In genomic region chr12:131213896-131214442, GRCh38 we compare ENCODE assay signal across 21 cellular contexts.
A peak's percentile ranks its signal among the peaks of the same experiment; 100 is the strongest.
DNase-seq lines count a peak whose midpoint lies in the region; ATAC-seq and TF ChIP-seq lines count a peak whose summit lies in the region.
"Had no signal": no experiment of that assay in that cellular context is flagged by ENCODE, and none has a peak within 500 bp of the region (broad histone marks: within the 10 kb centered on the region; RNA-seq: fewer than 3 reads in every experiment).

No MANE protein-coding gene starts in this region.

- intact Hi-C loops in sciatic nerve (cut with DNase I): no loop called here

- no peak overlapping the region for H4K91ac ChIP-seq in neuronal stem cell (ENCODE audit: low read depth, low read length, poor library complexity)

- H2BK120ac ChIP-seq in neuronal stem cell (ENCODE audit: low read depth, low read length): no peak overlapping the region

- no peak for TF ChIP-seq CTCF in Peyer's patch (IDR thresholded peaks at IDR 0.05)

- H3K36me3 ChIP-seq in Peyer's patch (no peaks in the 10 kb centered on the region), neuronal stem cell (replicated peaks in 1 of 2; ENCODE audit: control insufficient read depth in 2 of 2, insufficient read depth in 2 of 2, low read length in 2 of 2) (no peaks in the 10 kb centered on the region)
- H3K36me3 ChIP-seq: BE2C had no signal

- no peak overlapping the region for H3K4me3 ChIP-seq in Peyer's patch
- H3K4me3 ChIP-seq in neuronal stem cell (ENCODE audit: low read length in 2 of 2): no peak overlapping the region
- H3K4me3 ChIP-seq: GM12878 had no signal

- no peak overlapping the region for H2AK5ac ChIP-seq in neuronal stem cell (ENCODE audit: low read depth, low read length)

- H3K4ac ChIP-seq in neuronal stem cell (ENCODE audit: low read length): no peak overlapping the region

- WGBS in neuronal stem cell (ENCODE audit: extremely low coverage in 2 of 2, insufficient read length in 2 of 2, insufficient replicate concordance in 1 of 2), 2 donors: no CpG with 5 or more reads among the region's 14 CpGs

- TF ChIP-seq POLR2A in Peyer's patch (IDR thresholded peaks at IDR 0.05): no peak

- no peaks in the 10 kb centered on the region for H3K27me3 ChIP-seq in Peyer's patch
- H3K27me3 ChIP-seq in neuronal stem cell (ENCODE audit: control insufficient read depth in 3 of 3, insufficient read depth in 3 of 3, low read depth in 1 of 3, low read length in 3 of 3): peaks cover 0 to 7% (median 0%) of the 10 kb centered on the region in 3 experiments
- H3K27me3 ChIP-seq: BE2C had no signal

- no peak overlapping the region for H3K23ac ChIP-seq in neuronal stem cell (ENCODE audit: low read depth, low read length, poor library complexity)

- no peak overlapping the region for H3K4me2 ChIP-seq in neuronal stem cell (ENCODE audit: insufficient read depth, low read length, poor library complexity, severe bottlenecking)

- H3K79me1 ChIP-seq in neuronal stem cell (ENCODE audit: low read depth, low read length): no peaks in the 10 kb centered on the region

- H4K8ac ChIP-seq in neuronal stem cell (ENCODE audit: low read depth, low read length): no peak overlapping the region

- no peak overlapping the region for H2BK5ac ChIP-seq in neuronal stem cell (ENCODE audit: low read length)

- H3K9me3 ChIP-seq in Peyer's patch: no peaks in the 10 kb centered on the region
- H3K9me3 ChIP-seq in neuronal stem cell (replicated peaks in 1 of 2; ENCODE audit: control insufficient read depth in 2 of 2, insufficient read depth in 1 of 2, low read depth in 1 of 2, low read length in 2 of 2): no peaks in the 10 kb centered on the region
- H3K9me3 ChIP-seq: BE2C had no signal

- H2AFZ ChIP-seq in neuronal stem cell (ENCODE audit: low read length): no peak overlapping the region

- H3K9ac ChIP-seq in neuronal stem cell (ENCODE audit: low read depth, low read length, poor library complexity): no peak overlapping the region

- no peak for ATAC-seq in sciatic nerve
- no peak for ATAC-seq in HG02798 (IDR thresholded peaks at IDR 0.05; ENCODE audit: poor library complexity, unreplicated experiment)
- ATAC-seq in HG03097 (IDR thresholded peaks at IDR 0.05; ENCODE audit: low FRiP score, unreplicated experiment): no peak
- ATAC-seq in HG03520 (IDR thresholded peaks at IDR 0.05; ENCODE audit: unreplicated experiment): no peak
- ATAC-seq: GM12878, HepG2 had no signal

- peak overlapping the region; percentile 15 for H3K18ac ChIP-seq in neuronal stem cell (ENCODE audit: low read length)

- H3K4me1 ChIP-seq in Peyer's patch: no peaks in the 10 kb centered on the region
- H3K4me1 ChIP-seq in neuronal stem cell (ENCODE audit: control insufficient read depth in 2 of 2, insufficient read depth in 1 of 2, low read depth in 1 of 2, low read length in 2 of 2): peaks cover 13 to 24% of the 10 kb centered on the region in 2 donors

- H3K14ac ChIP-seq in neuronal stem cell (ENCODE audit: low read length): no peak overlapping the region

- no peak overlapping the region for H2BK12ac ChIP-seq in neuronal stem cell (ENCODE audit: low read length)

- DNase-seq in Peyer's patch (peak in 2 of 3 donors; percentile 23 to 34), islet precursor cell (peak; percentile 50), neuronal stem cell (ENCODE audit: low spot score) (no peak), sciatic nerve (ENCODE audit: low spot score) (peak; percentile 35), KG1 (lab: John Stamatoyannopoulos, UW) (no peak)
- DNase-seq: ACHN; BE2C; C1 segment of cervical spinal cord; CD4-positive, CD25-positive, alpha-beta regulatory T cell; CD8-positive, alpha-beta memory T cell; COR-L47; DMS 273 treated with DMSO at 0.1 percent for 48 hours; DMS53; DND-41; EL; H9 had no signal

- no peak overlapping the region for H2BK15ac ChIP-seq in neuronal stem cell (ENCODE audit: low read length)

- no peak overlapping the region for H3K27ac ChIP-seq in Peyer's patch
- no peak overlapping the region for H3K27ac ChIP-seq in neuronal stem cell (replicated peaks; ENCODE audit: low read length)

Comparison
In these comparisons a context has a peak if more than half of its experiments do, and no peak if none do; other contexts are left out.
1. DNase-seq: peak in Peyer's patch (2 of 3), islet precursor cell (single experiment) and sciatic nerve (single experiment); none in neuronal stem cell (single experiment) and KG1 (single experiment).